16 cellular contexts compared by ENCODE assay signal in the genomic region with DNA sequence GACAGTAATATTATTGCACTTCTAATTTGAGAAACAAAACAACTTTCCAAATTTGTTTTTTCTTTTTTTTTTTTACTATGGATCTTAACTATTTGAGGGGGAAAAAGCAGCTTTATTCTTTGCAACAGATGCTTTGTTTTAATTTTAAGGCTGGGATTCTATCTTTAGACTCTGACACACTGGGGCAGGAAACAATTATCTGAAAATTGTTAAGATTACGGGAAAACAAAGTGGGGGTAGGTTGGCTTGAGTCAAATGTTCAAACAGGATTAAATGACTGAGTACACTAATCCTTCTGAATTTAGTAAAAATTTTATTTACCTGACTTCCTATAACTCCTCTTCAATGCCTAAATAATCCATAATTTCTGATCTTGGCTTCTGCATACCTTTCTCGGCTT.
DNase-seq lines count a peak whose midpoint lies in the region; ATAC-seq and TF ChIP-seq lines count a peak whose summit lies in the region.
"Had no signal": no experiment of that assay in that cellular context is flagged by ENCODE, and none has a peak within 500 bp of the region (broad histone marks: within the 10 kb centered on the region; RNA-seq: fewer than 3 reads in every experiment).

No MANE protein-coding gene starts in this region.

- intact Hi-C loops in A673 (cut with micrococcal nuclease; ENCODE audit: unreplicated experiment) = no loop called here
- intact Hi-C loops in esophagus muscularis mucosa (cut with DNase I) = no loop called here

- H3K27ac ChIP-seq in A673 (ENCODE audit: low read depth, low read length, poor library complexity, severe bottlenecking) = no peak overlapping the region
- peak overlapping the region; percentile 13; the same call in 1 of the 2 replicates for H3K27ac ChIP-seq in SJSA1
- H3K27ac ChIP-seq in esophagus muscularis mucosa (replicated peaks in 1 of 4) = no peak overlapping the region
- H3K27ac ChIP-seq: BLaER1 treated with 17β-estradiol and CSF1 and Interleukin-3, amounts not matched to agents 10 nM and 100 nM; GM23248 had no signal

- no peak for ATAC-seq in HG02970 (IDR thresholded peaks at IDR 0.05; ENCODE audit: low FRiP score, unreplicated experiment)
- ATAC-seq: GM12878, HCT116 had no signal

- H3K4me1 ChIP-seq in A673 (ENCODE audit: insufficient read depth, low read length, poor library complexity, severe bottlenecking) (peaks cover 9% of the 10 kb centered on the region), SJSA1 (replicated peaks) (peaks cover 12% of the 10 kb centered on the region), esophagus muscularis mucosa (no peaks in the 10 kb centered on the region)
- H3K4me1 ChIP-seq: BLaER1 treated with 17β-estradiol and CSF1 and Interleukin-3, amounts not matched to agents 10 nM and 100 nM had no signal

- H3K27me3 ChIP-seq in A673 (replicated peaks; ENCODE audit: insufficient read depth, low read depth, low read length, poor library complexity) (no peaks in the 10 kb centered on the region), SJSA1 (replicated peaks) (no peaks in the 10 kb centered on the region), esophagus muscularis mucosa (no peaks in the 10 kb centered on the region)
- H3K27me3 ChIP-seq: BLaER1 treated with 17β-estradiol and CSF1 and Interleukin-3, amounts not matched to agents 10 nM and 100 nM had no signal

- no peaks in the 10 kb centered on the region for H3K36me3 ChIP-seq in A673 (ENCODE audit: insufficient read depth, low read length, poor library complexity, severe bottlenecking)
- no peaks in the 10 kb centered on the region for H3K36me3 ChIP-seq in SJSA1
- H3K36me3 ChIP-seq in esophagus muscularis mucosa = no peaks in the 10 kb centered on the region
- H3K36me3 ChIP-seq: BLaER1 treated with 17β-estradiol and CSF1 and Interleukin-3, amounts not matched to agents 10 nM and 100 nM had no signal

- CTCF ChIA-PET in A673 (lab: Charles Lee) = no interaction called here

- TF ChIP-seq EP300 in esophagus muscularis mucosa (IDR thresholded peaks at IDR 0.05) = no peak

- WGBS in esophagus muscularis mucosa = 75% methylated on average over 2 of the region's 2 CpGs

- TF ChIP-seq CTCF in A673 (conservative IDR thresholded peaks at IDR 0.05; ENCODE audit: low read depth, low read length) (no peak), fibroblast of pulmonary artery (IDR thresholded peaks at IDR 0.05; ENCODE audit: low read length, missing control alignments) (no peak), esophagus muscularis mucosa (IDR thresholded peaks at IDR 0.05) (no peak)

- POLR2A ChIA-PET in A673 (lab: Charles Lee; ENCODE audit: low non-redundant PET) = interaction anchor here (0.5 to 0.6 kb wide), 2 partner anchors 44 to 172 kb away, joined by 3 to 4 read pairs; no protein-coding TSS in a partner anchor

- no TSS peak for BruUV-seq in A673 (replicated peaks; lab: Mats Ljungman, UMichigan)

- H3K9me3 ChIP-seq in A673 (ENCODE audit: low read depth, low read length, poor library complexity, severe bottlenecking) = no peaks in the 10 kb centered on the region
- 0 out of 2 replicates have a peak, but pooled peaks cover 2% of the 10 kb centered on the region for H3K9me3 ChIP-seq in SJSA1 (replicated peaks)
- H3K9me3 ChIP-seq in esophagus muscularis mucosa = no peaks in the 10 kb centered on the region

- no peak for TF ChIP-seq POLR2A in esophagus muscularis mucosa (IDR thresholded peaks at IDR 0.05; ENCODE audit: low read depth)

- peak; percentile 65 for DNase-seq in A673 (ENCODE audit: low spot score)
- peak; percentile 84 for DNase-seq in NCI-H146 (lab: John Stamatoyannopoulos, UW)
- peak in 1 of 2 experiments; percentile 54 for DNase-seq in SJSA1 (ENCODE audit: low read depth in 1 of 2, low spot score in 2 of 2)
- DNase-seq in fibroblast of pulmonary artery (ENCODE audit: low read depth) = peak; percentile 38
- no peak for DNase-seq in mucosa of gallbladder (ENCODE audit: low spot score)
- DNase-seq in SIG-M5 (lab: John Stamatoyannopoulos, UW) = no peak
- no peak for DNase-seq in esophagus muscularis mucosa (ENCODE audit: extremely low spot score)
- DNase-seq: 8988T; ACHN; CD4-positive, CD25-positive, alpha-beta regulatory T cell; DMS 273 treated with DMSO at 0.1 percent for 48 hours; GM23248 had no signal

- no peak overlapping the region for H3K4me3 ChIP-seq in A673 (ENCODE audit: low read depth, low read length, poor library complexity, severe bottlenecking)
- no peak overlapping the region for H3K4me3 ChIP-seq in SJSA1
- no peak overlapping the region for H3K4me3 ChIP-seq in fibroblast of pulmonary artery (replicated peaks; ENCODE audit: low read depth, low read length)
- no peak overlapping the region for H3K4me3 ChIP-seq in esophagus muscularis mucosa
- H3K4me3 ChIP-seq: BLaER1 treated with 17β-estradiol and CSF1 and Interleukin-3, amounts not matched to agents 10 nM and 100 nM; GM12878; GM23248 had no signal

Comparison
In these comparisons a context has a peak if more than half of its experiments do, and no peak if none do; other contexts are left out.
1. DNase-seq: peak in A673 (single experiment), NCI-H146 (single experiment) and fibroblast of pulmonary artery (single experiment); none in mucosa of gallbladder (single experiment), SIG-M5 (single experiment) and esophagus muscularis mucosa (single experiment).